Comparison of ENCODE assay signal across 8 cellular contexts in the genomic region with DNA sequence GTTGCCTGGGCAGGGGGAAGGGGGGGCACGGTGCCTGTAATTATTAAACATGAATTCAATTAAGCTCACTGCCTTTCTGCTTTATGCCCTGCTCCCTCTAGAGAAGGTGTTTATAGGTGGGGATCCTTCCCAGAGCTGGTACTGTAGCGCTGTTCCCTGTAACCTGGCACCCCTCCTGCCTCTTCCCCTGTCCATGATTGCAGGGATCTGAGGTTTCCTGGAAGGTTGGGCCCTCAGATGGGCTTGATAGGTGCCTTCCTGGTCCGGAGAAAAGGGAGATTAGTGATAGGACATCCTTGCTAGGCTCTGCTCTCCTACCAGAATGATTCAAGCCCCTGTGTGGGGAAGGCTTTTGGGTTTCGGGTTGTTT. TPM values are rescaled to one million over a fixed set of nuclear protein-coding genes. Genes with fewer than 3 reads are reported as not detected.
DNase-seq lines count a peak whose midpoint lies in the region; ATAC-seq and TF ChIP-seq lines count a peak whose summit lies in the region.

No MANE protein-coding gene starts in this region.

- H3K4me1 Mint-ChIP-seq in central memory CD8-positive, alpha-beta T cell: peaks cover 44% of the 10 kb centered on the region
- peaks cover 27% of the 10 kb centered on the region for H3K4me1 Mint-ChIP-seq in nephron

- H3K4me3 ChIP-seq in MG63: peak overlapping the region; percentile 52

- DNase-seq in MG63 (no peak), NCI-H774 (lab: John Stamatoyannopoulos, UW) (no peak), kidney tubule cell (ENCODE audit: low spot score) (no peak)
- no peak for DNase-seq in central memory CD8-positive, alpha-beta T cell (ENCODE audit: low spot score in 2 of 2)
- DNase-seq in activated CD4-positive, alpha-beta T cell treated with anti-CD3 and anti-CD28 coated beads for 4 hours: no peak

- ATAC-seq in GM21390 (IDR thresholded peaks at IDR 0.05; ENCODE audit: unreplicated experiment) (peak; percentile 10), GM21717 (IDR thresholded peaks at IDR 0.05; ENCODE audit: unreplicated experiment) (no peak)
- ATAC-seq in central memory CD8-positive, alpha-beta T cell (replicated peaks; ENCODE audit: extremely low read depth, poor library complexity, severe bottlenecking): peak; percentile 11

- no peaks in the 10 kb centered on the region for H3K27me3 ChIP-seq in MG63

- H3K36me3 Mint-ChIP-seq in central memory CD8-positive, alpha-beta T cell (ENCODE audit: insufficient read depth): peaks cover 50% of the 10 kb centered on the region
- peaks cover 33% of the 10 kb centered on the region for H3K36me3 Mint-ChIP-seq in nephron (ENCODE audit: low read depth)

- peaks cover 66% of the 10 kb centered on the region for H3K36me3 ChIP-seq in MG63

- no peak for TF ChIP-seq CTCF in nephron (IDR thresholded peaks at IDR 0.05; ENCODE audit: unreplicated experiment in 3 of 3)

- H3K9me3 Mint-ChIP-seq in central memory CD8-positive, alpha-beta T cell: no peaks in the 10 kb centered on the region
- H3K9me3 Mint-ChIP-seq in nephron: no peaks in the 10 kb centered on the region

- H3K4me3 Mint-ChIP-seq in central memory CD8-positive, alpha-beta T cell: peak overlapping the region; percentile 83
- peak overlapping the region; percentile 91 to 94 (median 93) for H3K4me3 Mint-ChIP-seq in nephron

- no peaks in the 10 kb centered on the region for H3K27me3 Mint-ChIP-seq in central memory CD8-positive, alpha-beta T cell
- H3K27me3 Mint-ChIP-seq in nephron (ENCODE audit: low read depth): peaks cover 3% of the 10 kb centered on the region

- no peaks in the 10 kb centered on the region for H3K9me3 ChIP-seq in MG63

- H3K27ac Mint-ChIP-seq in central memory CD8-positive, alpha-beta T cell (ENCODE audit: low read depth): peak overlapping the region; percentile 74
- H3K27ac Mint-ChIP-seq in nephron: peak overlapping the region; percentile 78 to 89 (median 88)

RNA-seq across cellular contexts. Expression of gene FAM131A, which starts 2.1 kb away (rescaled TPM):
- total RNA-seq in MG63 (2014; rRNA removed; shearing (Covaris generic); ENCODE audit: low replicate concordance): 4.8 and 8.8 TPM in 2 replicates

RNA-seq across cellular contexts. Expression of gene EIF4G1, which starts 20.9 kb away (rescaled TPM):
- 378 and 439 TPM in 2 replicates for total RNA-seq in MG63 (2014; rRNA removed; shearing (Covaris generic); ENCODE audit: low replicate concordance)

RNA-seq across cellular contexts. Expression of gene CLCN2, which starts 26.1 kb away (rescaled TPM):
- 2.6 and 2.9 TPM in 2 replicates for total RNA-seq in MG63 (2014; rRNA removed; shearing (Covaris generic); ENCODE audit: low replicate concordance)

RNA-seq across cellular contexts. Expression of gene POLR2H, which starts 26.2 kb away (rescaled TPM):
- total RNA-seq in MG63 (2014; rRNA removed; shearing (Covaris generic); ENCODE audit: low replicate concordance): 138 and 139 TPM in 2 replicates

RNA-seq across cellular contexts. Expression of gene PSMD2, which starts 36.2 kb away (rescaled TPM):
- 1,179 and 1,305 TPM in 2 replicates for total RNA-seq in MG63 (2014; rRNA removed; shearing (Covaris generic); ENCODE audit: low replicate concordance)
